In the genomic region with DNA sequence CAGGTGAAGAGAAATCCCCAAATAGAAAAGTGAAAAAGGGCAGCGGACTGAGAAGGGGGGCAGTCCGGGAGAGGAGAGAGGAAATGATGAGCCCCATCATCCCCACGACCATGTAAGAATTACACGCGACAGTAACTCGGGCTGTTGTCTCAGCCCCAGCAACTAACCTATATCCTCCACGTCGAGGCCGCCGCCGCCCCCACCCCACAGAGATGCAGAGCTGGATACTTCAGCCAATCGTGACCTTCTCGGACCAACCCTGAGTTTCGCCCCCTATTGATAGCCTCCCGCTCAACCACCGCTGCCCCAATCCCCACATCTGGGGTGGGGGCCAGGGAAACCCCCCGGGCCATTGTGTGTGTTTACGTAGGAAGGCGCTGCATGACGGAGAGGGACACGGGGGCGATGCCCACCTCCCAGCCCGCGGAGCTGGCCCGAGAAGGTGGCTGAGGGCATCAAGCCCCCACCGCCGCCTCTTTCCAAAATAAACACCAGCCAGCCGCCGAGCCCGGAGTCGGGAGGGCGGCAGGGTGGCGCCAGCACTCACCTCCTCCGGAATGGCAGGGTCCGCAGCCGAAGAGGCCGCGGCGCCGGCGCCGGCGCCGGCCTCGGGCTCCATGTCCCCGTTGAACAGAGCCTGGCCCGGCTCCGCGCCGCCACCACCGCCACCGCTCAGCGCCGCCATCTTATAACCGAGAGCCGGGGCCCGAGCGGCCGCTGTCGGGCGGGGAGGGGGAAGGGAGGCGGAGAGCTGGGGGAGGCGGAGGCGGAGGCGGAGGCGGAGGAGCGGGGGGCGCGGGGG, we compare ENCODE assay signal across 8 cellular contexts. TPM values are rescaled to one million over a fixed set of nuclear protein-coding genes. Genes with fewer than 3 reads are reported as not detected.
DNase-seq lines count a peak whose midpoint lies in the region; ATAC-seq and TF ChIP-seq lines count a peak whose summit lies in the region.

No MANE protein-coding gene starts in this region.

- H3K4me1 ChIP-seq in neural progenitor cell, result peaks cover 20% of the 10 kb centered on the region

- H3K27ac ChIP-seq in neural progenitor cell, result peak overlapping the region; percentile 99

- H2AFZ ChIP-seq in neural progenitor cell (replicated peaks), result peak overlapping the region; percentile 75

- H3K36me3 Mint-ChIP-seq in neural progenitor cell, result peaks cover 7% of the 10 kb centered on the region

- peaks cover 53% of the 10 kb centered on the region for H3K79me2 ChIP-seq in neural progenitor cell (ENCODE audit: low read depth)

- H3K9ac ChIP-seq in neural progenitor cell, result peak overlapping the region; percentile 97

- no peak overlapping the region for H3K4me3 Mint-ChIP-seq in neural progenitor cell

- peak; percentile 49 for TF ChIP-seq CTCF in fibroblast of villous mesenchyme (IDR thresholded peaks at IDR 0.05; ENCODE audit: insufficient read depth, low read depth, low read length)
- peak; percentile 58 for TF ChIP-seq CTCF in neural progenitor cell (IDR thresholded peaks at IDR 0.05)

- H3K9me3 Mint-ChIP-seq in neural progenitor cell, result peaks cover 6% of the 10 kb centered on the region

- H3K9me3 ChIP-seq in neural progenitor cell (ENCODE audit: low read depth), result no peaks in the 10 kb centered on the region

- peak; percentile 53 for DNase-seq in DMS79 treated with DMSO at 0.1 percent for 48 hours (lab: John Stamatoyannopoulos, UW)
- DNase-seq in HuH-7.5 (ENCODE audit: low spot score), result peak; percentile 54
- DNase-seq in RPMI7951 (ENCODE audit: low read depth), result peak; percentile 64
- peak; percentile 60 for DNase-seq in activated T-helper 9 cell treated with anti-CD3 and anti-CD28 coated beads, Interleukin-2, amount 50 U/mL, for 16 hours (ENCODE audit: low read depth)
- peak; percentile 68 for DNase-seq in fibroblast of villous mesenchyme (ENCODE audit: low read depth)
- DNase-seq in neural progenitor cell (ENCODE audit: low spot score), result peak; percentile 90
- peak; percentile 42 for DNase-seq in stromal cell of bone marrow (ENCODE audit: low read depth)

- no peaks in the 10 kb centered on the region for H3K36me3 ChIP-seq in neural progenitor cell

- H3K4me3 ChIP-seq in fibroblast of villous mesenchyme (ENCODE audit: low read depth, low read length), result peak overlapping the region; percentile 89
- H3K4me3 ChIP-seq in neural progenitor cell, result peak overlapping the region; percentile 91

- peaks cover 15% of the 10 kb centered on the region for H3F3A ChIP-seq in neural progenitor cell (ENCODE audit: low read depth)

- H3K27me3 Mint-ChIP-seq in neural progenitor cell (ENCODE audit: insufficient read depth, low read depth), result peaks cover 2% of the 10 kb centered on the region

- peaks cover 38% of the 10 kb centered on the region for H4K20me1 ChIP-seq in neural progenitor cell (ENCODE audit: low read depth)

- peaks cover 3% of the 10 kb centered on the region for H3K4me1 Mint-ChIP-seq in neural progenitor cell

- ATAC-seq in GM21528 (IDR thresholded peaks at IDR 0.05; ENCODE audit: low FRiP score, unreplicated experiment), result peak; percentile 82

- H3K27me3 ChIP-seq in neural progenitor cell, result peaks cover 4% of the 10 kb centered on the region

- H3K4me2 ChIP-seq in neural progenitor cell, result peak overlapping the region; percentile 88

- H3K27ac Mint-ChIP-seq in neural progenitor cell, result no peak overlapping the region

RNA-seq across cellular contexts. Expression of gene BRAF, which starts 0.5 kb away (rescaled TPM):
- total RNA-seq in RPMI7951 (2014; rRNA removed; shearing (Covaris generic)), result 12.7 and 12.8 TPM in 2 replicates
- total RNA-seq in fibroblast of villous mesenchyme (23.2 and 30.7 TPM in 2 replicates), neural progenitor cell (ENCODE audit: low replicate concordance) (32.4 and 48.0 TPM in 2 replicates)

Comparison
In these comparisons a context has a peak if more than half of its experiments do, and no peak if none do; other contexts are left out.
1. Peak in every context shown above with its lines: DNase-seq, ATAC-seq, H3K4me3 ChIP-seq and H3K27ac ChIP-seq.